ENCODE assay signal across 18 cellular contexts in the genomic region with DNA sequence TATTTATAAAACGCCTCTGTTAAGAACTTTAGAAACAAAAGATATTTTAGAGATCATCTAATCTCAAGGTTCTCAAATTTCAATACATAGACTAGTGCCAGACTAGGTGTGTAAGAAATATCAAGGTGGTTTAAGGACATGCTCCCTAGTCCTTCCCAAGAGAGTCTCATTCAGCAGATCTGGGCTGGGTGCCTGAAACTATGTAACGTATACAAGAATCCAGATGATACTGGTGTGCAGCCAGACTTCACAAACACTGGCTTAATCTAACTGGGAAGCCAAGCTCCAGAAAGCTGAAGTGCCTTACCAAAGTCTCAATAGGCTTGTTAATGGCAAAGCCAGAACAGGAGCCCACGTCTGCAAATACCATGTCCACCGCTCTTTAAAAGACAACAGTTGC.
"Had no signal": no experiment of that assay in that cellular context is flagged by ENCODE, and none has a peak within 500 bp of the region (broad histone marks: within the 10 kb centered on the region; RNA-seq: fewer than 3 reads in every experiment).

No MANE protein-coding gene starts in this region.

- H3K4me1 ChIP-seq: ascending aorta, breast epithelium, esophagus muscularis mucosa, right atrium auricular region, tibial nerve had no signal

- DNase-seq: activated CD4-positive, alpha-beta T cell treated with anti-CD3 and anti-CD28 coated beads for 36 hours; activated CD4-positive, alpha-beta T cell treated with anti-CD3 and anti-CD28 coated beads, Interleukin-2, amount 50 U/mL, for 48 hours; activated gamma-delta T cell; dermis blood vessel endothelial cell; effector memory CD4-positive, alpha-beta T cell; left ventricle myocardium inferior; stimulated activated CD4-positive, alpha-beta T cell treated with anti-CD3 and anti-CD28 coated beads, Interleukin-12 subunit alpha, Interleukin-12 subunit beta, amount 100 ng/mL, for 4 hours; stimulated activated CD4-positive, alpha-beta T cell treated with anti-CD3 and anti-CD28 coated beads, Interleukin-1b, Interleukin-23, amount 100 ng/mL, for 48 hours; stimulated activated naive CD8-positive, alpha-beta T cell treated with anti-CD3 and anti-CD28 coated beads, Interleukin-15, Interleukin-2, amounts not matched to agents 100 U/mL and 50 U/mL, for 24 hours had no signal

- H3K27me3 Mint-ChIP-seq: activated CD4-positive, alpha-beta T cell treated with anti-CD3 and anti-CD28 coated beads for 36 hours; activated naive CD4-positive, alpha-beta T cell treated with anti-CD3 and anti-CD28 coated beads, Interleukin-2, amount 50 U/mL, for 24 hours; progenitor cell of endocrine pancreas had no signal

- H3K4me3 ChIP-seq: ascending aorta, breast epithelium, esophagus muscularis mucosa, left ventricle myocardium inferior, right atrium auricular region, tibial nerve had no signal

- H3K36me3 ChIP-seq: right atrium auricular region had no signal

- ATAC-seq: activated CD4-positive, alpha-beta T cell treated with anti-CD3 and anti-CD28 coated beads for 36 hours; stimulated activated naive CD8-positive, alpha-beta T cell treated with anti-CD3 and anti-CD28 coated beads, Interleukin-15, Interleukin-2, amounts not matched to agents 100 U/mL and 50 U/mL, for 24 hours; WTC11 had no signal

- H3K9me3 ChIP-seq: ascending aorta, breast epithelium, esophagus muscularis mucosa, left ventricle myocardium inferior, right atrium auricular region, tibial nerve had no signal

- H3K27me3 ChIP-seq: ascending aorta, breast epithelium, esophagus muscularis mucosa, right atrium auricular region, tibial nerve had no signal

- H3K9me3 Mint-ChIP-seq: activated naive CD4-positive, alpha-beta T cell treated with anti-CD3 and anti-CD28 coated beads, Interleukin-2, amount 50 U/mL, for 24 hours; neural crest cell; WTC11 had no signal

- H3K4me1 Mint-ChIP-seq: activated CD4-positive, alpha-beta T cell treated with anti-CD3 and anti-CD28 coated beads for 36 hours; activated naive CD4-positive, alpha-beta T cell treated with anti-CD3 and anti-CD28 coated beads, Interleukin-2, amount 50 U/mL, for 24 hours; neural crest cell; WTC11 had no signal

- H3K27ac Mint-ChIP-seq: activated CD4-positive, alpha-beta T cell treated with anti-CD3 and anti-CD28 coated beads for 36 hours; activated naive CD4-positive, alpha-beta T cell treated with anti-CD3 and anti-CD28 coated beads, Interleukin-2, amount 50 U/mL, for 24 hours; progenitor cell of endocrine pancreas; WTC11 had no signal

- H3K27ac ChIP-seq: ascending aorta, breast epithelium, esophagus muscularis mucosa, left ventricle myocardium inferior, right atrium auricular region, tibial nerve had no signal

- H3K4me3 Mint-ChIP-seq: activated CD4-positive, alpha-beta T cell treated with anti-CD3 and anti-CD28 coated beads for 36 hours; activated naive CD4-positive, alpha-beta T cell treated with anti-CD3 and anti-CD28 coated beads, Interleukin-2, amount 50 U/mL, for 24 hours; neural crest cell; WTC11 had no signal
